In genomic region chr1:214427871-214428277, GRCh38 we compare ENCODE assay signal across 8 cellular contexts.
DNase-seq lines count a peak whose midpoint lies in the region; ATAC-seq, FAIRE-seq and TF ChIP-seq lines count a peak whose summit lies in the region.

No MANE protein-coding gene starts in this region.

- no peaks in the 10 kb centered on the region for H3K27me3 Mint-ChIP-seq in Caco-2 (ENCODE audit: insufficient read depth, unreplicated experiment)

- TF ChIP-seq EP300 in K562 (IDR thresholded peaks at IDR 0.05; ENCODE audit: low read length), result no peak

- DNase-seq in Caco-2, result no peak
- peak; percentile 85 to 94 for DNase-seq in HL-60 (ENCODE audit: low read depth in 1 of 2, low spot score in 1 of 2)
- DNase-seq in T-helper 2 cell, result peak in 3 of 5 experiments; percentile 22 to 100 (median 71)
- DNase-seq in K562 (ENCODE audit: extremely low read depth in 1 of 4, low spot score in 3 of 4), result no peak
- peak; percentile 93 for DNase-seq in non-pigmented ciliary epithelial cell (ENCODE audit: low read depth)
- no peak for DNase-seq in HuH-7 (ENCODE audit: low spot score)
- no peak for DNase-seq in left ventricle myocardium superior

- ATAC-seq in GM21381 (IDR thresholded peaks at IDR 0.05; ENCODE audit: unreplicated experiment) (peak; percentile 95), K562 (no peak), left ventricle myocardium superior (no peak)

- H3K4me2 ChIP-seq in K562 (ENCODE audit: insufficient read depth, low read length), result no peak overlapping the region

- no peaks in the 10 kb centered on the region for H3K27me3 ChIP-seq in Caco-2 (replicated peaks; ENCODE audit: control insufficient read depth, insufficient read depth, low read length)
- H3K27me3 ChIP-seq in HL-60 (ENCODE audit: insufficient read depth, poor library complexity, severe bottlenecking), result no peaks in the 10 kb centered on the region
- peaks cover 0 to 4% of the 10 kb centered on the region in 2 experiments; a peak in 3 of 5 replicates for H3K27me3 ChIP-seq in K562 (ENCODE audit: control insufficient read depth in 2 of 2, insufficient read depth in 2 of 2, low read length in 2 of 2)

- H3K4me3 ChIP-seq in Caco-2 (ENCODE audit: low read depth, low read length) (no peak overlapping the region), HL-60 (replicated peaks; ENCODE audit: insufficient read depth, low read length) (no peak overlapping the region), K562 (no peak overlapping the region)

- intact Hi-C loops in Caco-2 (cut with micrococcal nuclease; ENCODE audit: unreplicated experiment), result no loop called here
- intact Hi-C loops in K562 (cut with micrococcal nuclease), result no loop called here
- intact Hi-C loops in left ventricle myocardium superior (cut with micrococcal nuclease), result no loop called here

- BruUV-seq in Caco-2 (replicated peaks; lab: Mats Ljungman, UMichigan) (no TSS peak), K562 (replicated peaks; lab: Mats Ljungman, UMichigan) (no TSS peak)

- in situ Hi-C loops in K562 (cut with MboI), result no loop called here

- H3K9me3 Mint-ChIP-seq in Caco-2 (ENCODE audit: unreplicated experiment), result no peaks in the 10 kb centered on the region

- no peaks in the 10 kb centered on the region for H4K20me1 ChIP-seq in K562 (replicated peaks; ENCODE audit: control insufficient read depth, insufficient read depth, low read length)

- 1% methylated on average over 7 of the region's 7 CpGs for WGBS in K562 (ENCODE audit: insufficient coverage, low coverage, missing lambda C conversion rate)

- H2AFZ ChIP-seq in K562 (ENCODE audit: low read depth, low read length), result no peak overlapping the region

- H3K4me3 Mint-ChIP-seq in Caco-2 (ENCODE audit: unreplicated experiment), result no peak overlapping the region

- H3K36me3 ChIP-seq in Caco-2 (ENCODE audit: control insufficient read depth, insufficient read depth, low read length), result no peaks in the 10 kb centered on the region; the same call in 1 of the 2 replicates
- H3K36me3 ChIP-seq in K562 (ENCODE audit: control insufficient read depth, insufficient read depth, low read length), result no peaks in the 10 kb centered on the region

- H3K36me3 Mint-ChIP-seq in Caco-2 (ENCODE audit: insufficient read depth, unreplicated experiment), result peaks cover 73% of the 10 kb centered on the region

- H3K4me1 Mint-ChIP-seq in Caco-2 (ENCODE audit: low read depth, unreplicated experiment), result peaks cover 37% of the 10 kb centered on the region

- H3K9me1 ChIP-seq in K562 (ENCODE audit: control insufficient read depth, insufficient read depth, low read length), result no peaks in the 10 kb centered on the region

- H3K9ac ChIP-seq in K562 (ENCODE audit: insufficient read depth in 1 of 2, low read depth in 2 of 2, low read length in 2 of 2), result no peak overlapping the region

- H3K9me3 ChIP-seq in Caco-2, result no peaks in the 10 kb centered on the region
- H3K9me3 ChIP-seq in K562 (replicated peaks; ENCODE audit: control insufficient read depth, insufficient read depth, low read depth, low read length), result no peaks in the 10 kb centered on the region

- no peak for FAIRE-seq in K562 (lab: Jason Lieb, UNC)

- POLR2A ChIA-PET in Caco-2 (lab: Charles Lee) (no interaction called here), K562 (lab: Yijun Ruan, JAX) (no interaction called here)

- no peaks in the 10 kb centered on the region for H3K79me2 ChIP-seq in K562 (ENCODE audit: control insufficient read depth, insufficient read depth, low read length)

- H3K27ac ChIP-seq in HL-60 (replicated peaks) (peak overlapping the region; percentile 74), K562 (ENCODE audit: extremely low read depth, low read depth, low read length) (no peak overlapping the region)

- TF ChIP-seq CTCF in Caco-2 (IDR thresholded peaks at IDR 0.05; ENCODE audit: insufficient read depth in 1 of 2, low read depth in 1 of 2, low read length in 1 of 2, severe bottlenecking in 1 of 2, unreplicated experiment in 1 of 2) (no peak), HL-60 (IDR thresholded peaks at IDR 0.05; ENCODE audit: insufficient read depth, low read length) (no peak), K562 (IDR thresholded peaks at IDR 0.05 in 2 of 3, conservative IDR thresholded peaks at IDR 0.05 in 1 of 3; ENCODE audit: insufficient read depth in 2 of 3, low read depth in 1 of 3, low read length in 3 of 3) (no peak)

- H3K4me1 ChIP-seq in Caco-2 (peaks cover 10% of the 10 kb centered on the region; the same call in 1 of the 2 replicates), K562 (replicated peaks in 1 of 2; ENCODE audit: control insufficient read depth in 2 of 2, insufficient read depth in 2 of 2, low read length in 2 of 2) (no peaks in the 10 kb centered on the region; a peak in 1 of 5 replicates)

- CTCF ChIA-PET in Caco-2 (lab: Charles Lee) (no interaction called here), K562 (lab: Yijun Ruan, JAX; ENCODE audit: low intra/inter-chr PET ratio) (no interaction called here)

- peak overlapping the region; percentile 58 for H3K27ac Mint-ChIP-seq in Caco-2 (ENCODE audit: unreplicated experiment)

- no peak for TF ChIP-seq POLR2A in K562 (conservative IDR thresholded peaks at IDR 0.05)

- TF ChIP-seq RAD21 in K562 (CRISPR knock-in tag; conservative IDR thresholded peaks at IDR 0.05 in 1 of 2, IDR thresholded peaks at IDR 0.05 in 1 of 2), result no peak

TF ChIP-seq in K562, 482 proteins besides CTCF, POLR2A, EP300 and RAD21:
- TF ChIP-seq CEBPB (tag; IDR thresholded peaks at IDR 0.05), result no peak
- TF ChIP-seq PKNOX1 (IDR thresholded peaks at IDR 0.05), result peak; percentile 52
- TF ChIP-seq GABPA (tag; conservative IDR thresholded peaks at IDR 0.05; ENCODE audit: low read depth), result peak; percentile 63
- no peak for TF ChIP-seq NR2C2 (CRISPR knock-in tag; IDR thresholded peaks at IDR 0.05)
- TF ChIP-seq NR2C2 (tag; IDR thresholded peaks at IDR 0.05), result peak; percentile 29; the same call in 1 of the 2 replicates
- TF ChIP-seq ZEB2 (IDR thresholded peaks at IDR 0.05), result no peak
- TF ChIP-seq PRDM10 (IDR thresholded peaks at IDR 0.05; ENCODE audit: partially characterized antibody), result peak; percentile 39
- TF ChIP-seq PBX2 (CRISPR knock-in tag; IDR thresholded peaks at IDR 0.05; ENCODE audit: low read depth), result no peak
- TF ChIP-seq PBX2 (tag; conservative IDR thresholded peaks at IDR 0.05; ENCODE audit: low read depth), result peak; percentile 11; the same call in 1 of the 2 replicates

Comparison
In these comparisons a context has a peak if more than half of its experiments do, and no peak if none do; other contexts are left out.
1. DNase-seq: peak in HL-60 (2 of 2), T-helper 2 cell (3 of 5) and non-pigmented ciliary epithelial cell (single experiment); none in Caco-2 (0 of 2), K562 (0 of 4), HuH-7 (single experiment) and left ventricle myocardium superior (single experiment).